In the genomic region with DNA sequence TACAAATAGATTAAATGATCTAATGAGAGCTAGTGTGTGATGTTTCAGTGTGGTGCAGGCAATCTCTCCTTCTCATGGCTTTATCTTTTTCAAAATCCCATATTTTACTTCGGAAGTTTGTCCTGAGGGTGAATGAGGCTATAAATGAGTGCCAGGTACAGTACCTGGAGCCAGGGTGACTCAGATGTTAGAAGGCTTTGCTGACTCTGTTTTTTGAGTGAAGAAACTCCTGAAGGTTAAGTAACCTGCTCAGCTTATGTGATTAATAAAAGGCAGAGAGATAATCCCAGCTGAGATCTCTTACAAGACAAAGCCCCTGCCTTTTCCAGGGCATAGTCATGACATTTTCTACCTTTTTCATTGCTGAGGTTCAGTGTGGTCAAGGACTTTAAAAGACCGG, we compare ENCODE assay signal across 17 cellular contexts.
"Had no signal": no experiment of that assay in that cellular context is flagged by ENCODE, and none has a peak within 500 bp of the region (broad histone marks: within the 10 kb centered on the region; RNA-seq: fewer than 3 reads in every experiment).

No MANE protein-coding gene starts in this region.

- H3K27me3 ChIP-seq: ovary, tibial artery had no signal

- H3K4me3 Mint-ChIP-seq: activated CD8-positive, alpha-beta memory T cell treated with anti-CD3 and anti-CD28 coated beads, Interleukin-2, amount 10 ng/mL, durations not matched to agents 7 days and 5 days; activated naive CD8-positive, alpha-beta T cell treated with anti-CD3 and anti-CD28 coated beads for 36 hours; activated T-cell treated with anti-CD3 and anti-CD28 coated beads, Interleukin-2, amount 50 U/mL, for 24 hours; endodermal cell; neural crest cell; T-helper 1 cell treated with Interleukin-12 subunit alpha and Interleukin-12 subunit beta and Interleukin-4 antibody, amounts not matched to agents 30 μg/mL and 1 μg/mL, for 36 hours had no signal

- H3K27ac ChIP-seq: ovary, tibial artery had no signal

- H3K9me3 Mint-ChIP-seq: activated T-cell treated with anti-CD3 and anti-CD28 coated beads, Interleukin-2, amount 50 U/mL, for 24 hours had no signal

- H3K4me1 Mint-ChIP-seq: endodermal cell had no signal

- ATAC-seq: activated CD8-positive, alpha-beta memory T cell treated with anti-CD3 and anti-CD28 coated beads, Interleukin-2, amount 10 ng/mL, durations not matched to agents 7 days and 5 days had no signal

- H3K9me3 ChIP-seq: left ventricle myocardium inferior, ovary, SK-N-SH, tibial artery had no signal

- H3K4me3 ChIP-seq: left ventricle myocardium inferior, ovary, skin epidermis, tibial artery had no signal

- DNase-seq: activated CD4-positive, alpha-beta T cell treated with anti-CD3 and anti-CD28 coated beads, Interleukin-2, amount 50 U/mL, for 48 hours; activated CD4-positive, CD25-positive, alpha-beta regulatory T cell treated with anti-CD3 and anti-CD28 coated beads, Interleukin-2, amount 50 U/mL, for 72 hours; activated CD8-positive, alpha-beta memory T cell treated with anti-CD3 and anti-CD28 coated beads, Interleukin-2, amount 10 ng/mL, durations not matched to agents 7 days and 5 days; activated gamma-delta T cell treated with Interleukin-2 at 50 U/mL for 16 hours; activated naive CD8-positive, alpha-beta T cell treated with anti-CD3 and anti-CD28 coated beads for 36 hours; activated T-cell treated with anti-CD3 and anti-CD28 coated beads, Interleukin-2, amount 50 U/mL, for 24 hours; anterior cingulate cortex; endodermal cell; foreskin melanocyte; kidney; left ventricle myocardium inferior; ovary; SK-N-SH; tibial artery had no signal

- H3K27ac Mint-ChIP-seq: activated CD8-positive, alpha-beta memory T cell treated with anti-CD3 and anti-CD28 coated beads, Interleukin-2, amount 10 ng/mL, durations not matched to agents 7 days and 5 days; activated naive CD8-positive, alpha-beta T cell treated with anti-CD3 and anti-CD28 coated beads for 36 hours; activated T-cell treated with anti-CD3 and anti-CD28 coated beads, Interleukin-2, amount 50 U/mL, for 24 hours; endodermal cell; T-helper 1 cell treated with Interleukin-12 subunit alpha and Interleukin-12 subunit beta and Interleukin-4 antibody, amounts not matched to agents 30 μg/mL and 1 μg/mL, for 36 hours had no signal

- H3K27me3 Mint-ChIP-seq: activated CD8-positive, alpha-beta memory T cell treated with anti-CD3 and anti-CD28 coated beads, Interleukin-2, amount 10 ng/mL, durations not matched to agents 7 days and 5 days; activated naive CD8-positive, alpha-beta T cell treated with anti-CD3 and anti-CD28 coated beads for 36 hours; activated T-cell treated with anti-CD3 and anti-CD28 coated beads, Interleukin-2, amount 50 U/mL, for 24 hours had no signal

- H3K36me3 ChIP-seq: left ventricle myocardium inferior, ovary, tibial artery had no signal
